ENCODE assay signal across 12 cellular contexts in the genomic region with DNA sequence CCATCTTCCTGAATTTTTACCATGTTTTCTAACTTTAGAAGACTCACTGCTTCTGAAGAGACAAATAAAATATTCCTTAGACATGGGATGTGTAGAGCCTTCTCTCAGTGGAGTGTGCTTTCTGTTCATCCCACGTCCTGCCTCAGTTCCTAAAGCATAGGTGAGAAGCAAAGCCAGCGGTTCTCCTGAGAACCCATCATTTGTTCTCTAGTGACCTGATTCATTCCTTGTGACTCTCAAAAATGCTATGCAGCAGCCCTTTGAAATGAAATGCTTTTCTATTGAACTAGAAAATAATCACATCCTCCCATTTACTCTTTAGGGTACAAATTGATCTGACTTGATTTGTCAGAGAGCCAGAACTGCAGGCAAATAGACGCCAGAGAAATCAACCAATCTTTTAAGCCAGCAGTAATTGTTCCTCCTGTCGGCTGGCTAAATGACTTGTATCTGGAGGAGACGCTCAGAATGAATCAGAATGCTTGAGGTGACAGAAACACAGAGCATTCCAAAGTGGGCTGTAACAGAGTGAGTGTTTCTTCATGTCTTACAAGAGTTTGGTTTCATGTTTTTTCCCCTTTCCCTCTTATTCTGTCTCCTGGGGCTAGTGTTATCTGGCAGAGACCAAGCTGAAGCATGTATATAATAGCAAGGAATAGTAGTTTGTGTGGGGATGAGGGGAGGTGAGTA.
A peak's percentile ranks its signal among the peaks of the same experiment; 100 is the strongest.
DNase-seq lines count a peak whose midpoint lies in the region; ATAC-seq and TF ChIP-seq lines count a peak whose summit lies in the region.
"Had no signal": no experiment of that assay in that cellular context is flagged by ENCODE, and none has a peak within 500 bp of the region (broad histone marks: within the 10 kb centered on the region; RNA-seq: fewer than 3 reads in every experiment).

No MANE protein-coding gene starts in this region.

- TF ChIP-seq POLR2A in gastrocnemius medialis (IDR thresholded peaks at IDR 0.05): no peak

- no peaks in the 10 kb centered on the region for H3K4me1 Mint-ChIP-seq in natural killer cell treated with Interleukin-12 subunit alpha and Interleukin-12 subunit beta and Interleukin-15 and Interleukin-18, amount 100 ng/mL, for 72 hours (ENCODE audit: low read depth in 2 of 2)
- H3K4me1 Mint-ChIP-seq: natural killer cell had no signal

- peaks cover 3 to 12% of the 10 kb centered on the region in 2 donors for H3K27me3 Mint-ChIP-seq in natural killer cell treated with Interleukin-12 subunit alpha and Interleukin-12 subunit beta and Interleukin-15 and Interleukin-18, amount 100 ng/mL, for 72 hours

- H3K4me3 ChIP-seq in RWPE2 (ENCODE audit: severe bottlenecking) (no peak overlapping the region), fibroblast of mammary gland (ENCODE audit: control insufficient read depth, low read depth, low read length) (no peak overlapping the region), retinal pigment epithelial cell (ENCODE audit: low read length) (no peak overlapping the region), gastrocnemius medialis (no peak overlapping the region)
- H3K4me3 ChIP-seq: colonic mucosa, MG63 had no signal

- H3K27ac Mint-ChIP-seq in natural killer cell treated with Interleukin-12 subunit alpha and Interleukin-12 subunit beta and Interleukin-15 and Interleukin-18, amount 100 ng/mL, for 72 hours: no peak overlapping the region
- H3K27ac Mint-ChIP-seq: natural killer cell had no signal

- H3K4me1 ChIP-seq in RWPE2 (ENCODE audit: insufficient read depth, poor library complexity, severe bottlenecking): no peaks in the 10 kb centered on the region
- H3K4me1 ChIP-seq in gastrocnemius medialis: no peaks in the 10 kb centered on the region
- H3K4me1 ChIP-seq: colonic mucosa had no signal

- no peaks in the 10 kb centered on the region for H3K36me3 ChIP-seq in RWPE2 (ENCODE audit: low read depth)
- no peaks in the 10 kb centered on the region for H3K36me3 ChIP-seq in gastrocnemius medialis
- H3K36me3 ChIP-seq: colonic mucosa, MG63 had no signal

- H3K4me3 Mint-ChIP-seq in natural killer cell treated with Interleukin-12 subunit alpha and Interleukin-12 subunit beta and Interleukin-15 and Interleukin-18, amount 100 ng/mL, for 72 hours: no peak overlapping the region
- H3K4me3 Mint-ChIP-seq: natural killer cell had no signal

- TF ChIP-seq CTCF in RWPE2 (IDR thresholded peaks at IDR 0.05; ENCODE audit: poor library complexity, severe bottlenecking): no peak
- TF ChIP-seq CTCF in fibroblast of mammary gland (conservative IDR thresholded peaks at IDR 0.05; ENCODE audit: control insufficient read depth, insufficient read depth, low read depth, low read length): no peak
- no peak for TF ChIP-seq CTCF in retinal pigment epithelial cell (conservative IDR thresholded peaks at IDR 0.05; ENCODE audit: low read depth, low read length)
- TF ChIP-seq CTCF in gastrocnemius medialis (IDR thresholded peaks at IDR 0.05 in 4 of 5, conservative IDR thresholded peaks at IDR 0.05 in 1 of 5): no peak

- H3K9me3 ChIP-seq in RWPE2 (ENCODE audit: severe bottlenecking): no peaks in the 10 kb centered on the region
- H3K9me3 ChIP-seq in gastrocnemius medialis: no peaks in the 10 kb centered on the region
- H3K9me3 ChIP-seq: colonic mucosa, MG63 had no signal

- intact Hi-C loops in gastrocnemius medialis (cut with DNase I; ENCODE audit: low total_unique reads): no loop called here

- H3K27me3 ChIP-seq in RWPE2 (ENCODE audit: insufficient read depth, poor library complexity, severe bottlenecking): no peaks in the 10 kb centered on the region
- no peaks in the 10 kb centered on the region for H3K27me3 ChIP-seq in gastrocnemius medialis
- H3K27me3 ChIP-seq: colonic mucosa, MG63 had no signal

- peaks cover 6% of the 10 kb centered on the region for H3K9me3 Mint-ChIP-seq in natural killer cell treated with Interleukin-12 subunit alpha and Interleukin-12 subunit beta and Interleukin-15 and Interleukin-18, amount 100 ng/mL, for 72 hours

- no peaks in the 10 kb centered on the region for H3K36me3 Mint-ChIP-seq in natural killer cell treated with Interleukin-12 subunit alpha and Interleukin-12 subunit beta and Interleukin-15 and Interleukin-18, amount 100 ng/mL, for 72 hours
- H3K36me3 Mint-ChIP-seq: natural killer cell had no signal

- peak; percentile 56; the same call in 2 of the 3 replicates for ATAC-seq in RWPE2 (ENCODE audit: low read depth)
- no peak for ATAC-seq in natural killer cell treated with Interleukin-12 subunit alpha and Interleukin-12 subunit beta and Interleukin-15 and Interleukin-18, amount 100 ng/mL, for 72 hours
- ATAC-seq in gastrocnemius medialis: no peak
- ATAC-seq: left colon, natural killer cell had no signal

- peak; percentile 57 for DNase-seq in EL
- DNase-seq in RWPE2 (ENCODE audit: low spot score): no peak
- DNase-seq in fibroblast of mammary gland (ENCODE audit: low read depth): peak; percentile 82
- peak; percentile 51 for DNase-seq in retinal pigment epithelial cell (ENCODE audit: low read depth)
- no peak for DNase-seq in natural killer cell treated with Interleukin-12 subunit alpha and Interleukin-12 subunit beta and Interleukin-15 and Interleukin-18, amount 100 ng/mL, for 72 hours (ENCODE audit: low spot score)
- DNase-seq in gastrocnemius medialis: no peak
- no peak for DNase-seq in stimulated activated CD8-positive, alpha-beta memory T cell treated with anti-CD3 and anti-CD28 coated beads, Interleukin-4, amount 100 ng/mL, for 48 hours
- DNase-seq: activated naive CD4-positive, alpha-beta T cell treated with anti-CD3 and anti-CD28 coated beads, Interleukin-2, amount 50 U/mL, for 16 hours; colonic mucosa; left colon; MG63; natural killer cell had no signal

- no peak overlapping the region for H3K27ac ChIP-seq in RWPE2 (ENCODE audit: poor library complexity, severe bottlenecking)
- H3K27ac ChIP-seq in gastrocnemius medialis: no peak overlapping the region
- H3K27ac ChIP-seq: colonic mucosa had no signal

- in situ Hi-C loops in gastrocnemius medialis (cut with MboI; ENCODE audit: low sequenced_read_pairs in 4 of 4): no loop called here

Comparison
In these comparisons a context has a peak if more than half of its experiments do, and no peak if none do; other contexts are left out.
1. DNase-seq: peak in EL (single experiment), fibroblast of mammary gland (single experiment) and retinal pigment epithelial cell (single experiment); none in RWPE2 (single experiment), natural killer cell treated with Interleukin-12 subunit alpha and Interleukin-12 subunit beta and Interleukin-15 and Interleukin-18, amount 100 ng/mL, for 72 hours (single experiment), gastrocnemius medialis (0 of 2) and stimulated activated CD8-positive, alpha-beta memory T cell treated with anti-CD3 and anti-CD28 coated beads, Interleukin-4, amount 100 ng/mL, for 48 hours (single experiment).